Comparison of ENCODE assay signal across 8 cellular contexts in genomic region chr19:15433519-15434069, GRCh38. TPM values are rescaled to one million over a fixed set of nuclear protein-coding genes. Genes with fewer than 3 reads are reported as not detected.
DNase-seq lines count a peak whose midpoint lies in the region; ATAC-seq, FAIRE-seq and TF ChIP-seq lines count a peak whose summit lies in the region.

No MANE protein-coding gene starts in this region.

- CTCF ChIA-PET in Caco-2 (lab: Charles Lee), result interaction anchor here (1.6 kb wide), 1 partner anchor 14 kb away, joined by 13 read pairs; the partner anchor contains the start of gene AKAP8L
- CTCF ChIA-PET in OCI-LY7 (lab: Charles Lee; ENCODE audit: unreplicated experiment), result no interaction called here
- CTCF ChIA-PET in endothelial cell of umbilical vein (lab: Charles Lee), result interaction anchor here (0.7 to 3.6 kb wide), 4 partner anchors 14 to 256 kb away, joined by 3 to 24 read pairs (median 10); partner anchors contain the start of genes AKAP8L and WIZ
- CTCF ChIA-PET in HEK293T (lab: Yijun Ruan, JAX), result interaction anchor here (1.0 kb wide), 1 partner anchor 14 kb away, joined by 3 read pairs; no protein-coding TSS in a partner anchor

- H3K4me1 ChIP-seq in Caco-2 (peaks cover 21% of the 10 kb centered on the region), OCI-LY7 (ENCODE audit: insufficient read depth, low read length, poor library complexity, severe bottlenecking) (peaks cover 21% of the 10 kb centered on the region), endothelial cell of umbilical vein (ENCODE audit: control insufficient read depth, extremely low read depth, insufficient read depth, low read length) (peaks cover 12% of the 10 kb centered on the region), pancreas (peaks cover 0 to 18% (median 4%) of the 10 kb centered on the region in 3 donors)

- no peaks in the 10 kb centered on the region for H3K27me3 Mint-ChIP-seq in Caco-2 (ENCODE audit: insufficient read depth, unreplicated experiment)

- peaks cover 22% of the 10 kb centered on the region for H3K4me1 Mint-ChIP-seq in Caco-2 (ENCODE audit: low read depth, unreplicated experiment)

- WGBS in pancreas, 2 donors, result 68 to 70% methylated on average over 8 of the region's 8 CpGs

- TF ChIP-seq CTCF in Caco-2 (IDR thresholded peaks at IDR 0.05; ENCODE audit: insufficient read depth in 1 of 2, low read depth in 1 of 2, low read length in 1 of 2, severe bottlenecking in 1 of 2, unreplicated experiment in 1 of 2) (no peak), OCI-LY7 (conservative IDR thresholded peaks at IDR 0.05; ENCODE audit: low read length) (no peak), endothelial cell of umbilical vein (IDR thresholded peaks at IDR 0.05; ENCODE audit: extremely low read depth in 1 of 2, insufficient read depth in 1 of 2, low read depth in 1 of 2, low read length in 2 of 2) (no peak), pancreas (IDR thresholded peaks at IDR 0.05) (no peak)

- peak overlapping the region; percentile 98 for H3K4me3 Mint-ChIP-seq in Caco-2 (ENCODE audit: unreplicated experiment)

- no peaks in the 10 kb centered on the region for H4K20me1 ChIP-seq in OCI-LY7 (ENCODE audit: insufficient read depth, low read length)
- H4K20me1 ChIP-seq in endothelial cell of umbilical vein (replicated peaks; ENCODE audit: control insufficient read depth, extremely low read depth, insufficient read depth, low read length), result no peaks in the 10 kb centered on the region

- no peaks in the 10 kb centered on the region for H3K9me2 ChIP-seq in OCI-LY7 (ENCODE audit: insufficient read depth, low read length)

- H3K27ac Mint-ChIP-seq in Caco-2 (ENCODE audit: unreplicated experiment), result peak overlapping the region; percentile 88

- H3K9me3 ChIP-seq in Caco-2, result no peaks in the 10 kb centered on the region
- no peaks in the 10 kb centered on the region for H3K9me3 ChIP-seq in OCI-LY7 (ENCODE audit: low read length)
- H3K9me3 ChIP-seq in endothelial cell of umbilical vein (replicated peaks; ENCODE audit: control insufficient read depth, insufficient read depth, low read length), result no peaks in the 10 kb centered on the region
- no peaks in the 10 kb centered on the region for H3K9me3 ChIP-seq in pancreas

- H3K27ac ChIP-seq in OCI-LY7 (ENCODE audit: low read depth, low read length, poor library complexity, severe bottlenecking), result peak overlapping the region; percentile 67
- no peak overlapping the region for H3K27ac ChIP-seq in endothelial cell of umbilical vein (ENCODE audit: insufficient read depth, low read depth, low read length)
- H3K27ac ChIP-seq in pancreas, result peak overlapping the region; percentile 63 to 86 (median 78)

- peaks cover 9% of the 10 kb centered on the region for H3K36me3 Mint-ChIP-seq in Caco-2 (ENCODE audit: insufficient read depth, unreplicated experiment)

- peaks cover 24% of the 10 kb centered on the region for H3K79me2 ChIP-seq in OCI-LY7 (ENCODE audit: insufficient read depth, low read depth, low read length)
- H3K79me2 ChIP-seq in endothelial cell of umbilical vein (ENCODE audit: control insufficient read depth, insufficient read depth, low read length), result peaks cover 37% of the 10 kb centered on the region

- no peaks in the 10 kb centered on the region for H3K27me3 ChIP-seq in Caco-2 (replicated peaks; ENCODE audit: control insufficient read depth, insufficient read depth, low read length)
- no peaks in the 10 kb centered on the region for H3K27me3 ChIP-seq in endothelial cell of umbilical vein (ENCODE audit: control insufficient read depth in 2 of 2, insufficient read depth in 2 of 2, low read length in 2 of 2)
- no peaks in the 10 kb centered on the region for H3K27me3 ChIP-seq in pancreas

- no peaks in the 10 kb centered on the region for H3K9me1 ChIP-seq in endothelial cell of umbilical vein (replicated peaks; ENCODE audit: control insufficient read depth, extremely low read depth, insufficient read depth, low read length)

- POLR2A ChIA-PET in Caco-2 (lab: Charles Lee), result interaction anchor here (1.8 kb wide), 1 partner anchor 15 kb away, joined by 13 read pairs; the partner anchor contains the start of gene AKAP8L
- POLR2A ChIA-PET in OCI-LY7 (lab: Charles Lee), result no interaction called here
- POLR2A ChIA-PET in endothelial cell of umbilical vein (lab: Charles Lee), result interaction anchor here (1.4 to 1.9 kb wide), 2 partner anchors 15 to 19 kb away, joined by 5 to 10 read pairs; partner anchors contain the start of gene AKAP8L
- POLR2A ChIA-PET in HEK293T (lab: Yijun Ruan, JAX), result interaction anchor here (0.6 to 6.7 kb wide), 6 partner anchors 12 to 118 kb away, joined by 3 to 54 read pairs (median 4); partner anchors contain the start of gene AKAP8L

- dilution Hi-C loops in endothelial cell of umbilical vein (cut with MboI; ENCODE audit: extremely low pct_ligation_motif_present, low sequenced_read_pairs), result no loop called here

- H2AFZ ChIP-seq in OCI-LY7 (ENCODE audit: low read length) (peak overlapping the region; percentile 94; the same call in 1 of the 2 replicates), endothelial cell of umbilical vein (ENCODE audit: low read depth, low read length) (peak overlapping the region; percentile 87)

- no peak for ATAC-seq in pancreas

- intact Hi-C loops in Caco-2 (cut with micrococcal nuclease; ENCODE audit: unreplicated experiment), result loop anchor here (5.0 kb wide), 1 partner anchor 124 kb away; no protein-coding TSS in a partner anchor
- intact Hi-C loops in OCI-LY7 (cut with micrococcal nuclease; ENCODE audit: unreplicated experiment), result loop anchor here (5.0 kb wide), 1 partner anchor 124 kb away; no protein-coding TSS in a partner anchor
- intact Hi-C loops in endothelial cell of umbilical vein (cut with micrococcal nuclease), result loop anchor here (1.0 kb wide), 2 partner anchors 20 to 34 kb away; no protein-coding TSS in a partner anchor
- intact Hi-C loops in pancreas (cut with DNase I), result no loop called here

- H3K4me2 ChIP-seq in OCI-LY7 (ENCODE audit: low read length) (peak overlapping the region; percentile 86), endothelial cell of umbilical vein (ENCODE audit: insufficient read depth, low read length) (peak overlapping the region; percentile 83)

- H3K4me3 ChIP-seq in Caco-2 (ENCODE audit: low read depth, low read length), result peak overlapping the region; percentile 94
- H3K4me3 ChIP-seq in OCI-LY7 (ENCODE audit: low read depth, low read length, poor library complexity, severe bottlenecking), result peak overlapping the region; percentile 89
- H3K4me3 ChIP-seq in endothelial cell of umbilical vein (replicated peaks in 1 of 3; ENCODE audit: insufficient read depth in 1 of 3, low read depth in 1 of 3, low read length in 3 of 3), result peak overlapping the region in 1 of 3 experiments; percentile 77
- H3K4me3 ChIP-seq in pancreas, result peak overlapping the region; percentile 61 to 71 (median 68)

- no TSS peak for BruUV-seq in Caco-2 (replicated peaks; lab: Mats Ljungman, UMichigan)
- no TSS peak for BruUV-seq in OCI-LY7 (replicated peaks; lab: Mats Ljungman, UMichigan)
- no TSS peak for BruUV-seq in endothelial cell of umbilical vein (replicated peaks; lab: Mats Ljungman, UMichigan)

- H3K9ac ChIP-seq in endothelial cell of umbilical vein (replicated peaks; ENCODE audit: extremely low read depth, insufficient read depth, low read length), result no peak overlapping the region

- H3K36me3 ChIP-seq in Caco-2 (ENCODE audit: control insufficient read depth, insufficient read depth, low read length), result no peaks in the 10 kb centered on the region
- peaks cover 16% of the 10 kb centered on the region; the same call in 1 of the 2 replicates for H3K36me3 ChIP-seq in OCI-LY7 (ENCODE audit: insufficient read depth, low read length)
- H3K36me3 ChIP-seq in endothelial cell of umbilical vein (ENCODE audit: control insufficient read depth in 2 of 2, extremely low read depth in 1 of 2, insufficient read depth in 2 of 2, low read length in 2 of 2), result peaks cover 4 to 7% of the 10 kb centered on the region in 2 experiments
- no peaks in the 10 kb centered on the region for H3K36me3 ChIP-seq in pancreas

- no peaks in the 10 kb centered on the region for H3K9me3 Mint-ChIP-seq in Caco-2 (ENCODE audit: unreplicated experiment)

- DNase-seq in Caco-2 (no peak), OCI-LY7 (ENCODE audit: low spot score) (no peak), endothelial cell of umbilical vein (ENCODE audit: low read depth, low spot score) (no peak), pancreas (peak in 1 of 6 donors; percentile 60), kidney tubule cell (ENCODE audit: low spot score) (no peak), HEK293T (ENCODE audit: extremely low spot score) (no peak), hippocampal formation (lab: John Stamatoyannopoulos, UW) (no peak), frontal cortex (ENCODE audit: low spot score in 2 of 2) (no peak)

- FAIRE-seq in endothelial cell of umbilical vein (lab: Jason Lieb, UNC), result no peak
- no peak for FAIRE-seq in pancreas (lab: Jason Lieb, UNC)
- FAIRE-seq in frontal cortex (lab: Jason Lieb, UNC), result no peak

- no peak for TF ChIP-seq POLR2A in endothelial cell of umbilical vein (IDR thresholded peaks at IDR 0.05; ENCODE audit: low read depth, low read length)

RNA-seq across cellular contexts. Expression of gene AKAP8L, which starts 14.8 kb away (rescaled TPM):
- total RNA-seq in Caco-2 (2022) (112 and 127 TPM in 2 replicates), OCI-LY7 (2022) (124 and 143 TPM in 2 replicates), endothelial cell of umbilical vein (95.4 and 99.6 TPM in 2 replicates), pancreas (10 to 100 TPM; 32.7 to 74.8 (median 47.7) TPM), frontal cortex (65.2 TPM)
- total RNA-seq in OCI-LY7 (2014; rRNA removed; shearing (Covaris generic)), result 119 and 122 TPM in 2 replicates
- polyA plus RNA-seq in endothelial cell of umbilical vein (63.9 and 65.1 TPM in 2 replicates), pancreas (100 to 1,000 TPM; 167 to 239 TPM)
- 22.1 and 25.7 TPM in 2 replicates for polyA plus RNA-seq in endothelial cell of umbilical vein (2011; cell fraction: cytosol; rRNA removed)
- 338 and 395 TPM in 2 replicates for polyA plus RNA-seq in endothelial cell of umbilical vein (2011; cell fraction: nucleus; rRNA removed)
- polyA plus RNA-seq in endothelial cell of umbilical vein (2012), result 54.2 and 64.3 TPM in 2 replicates
- polyA minus RNA-seq in endothelial cell of umbilical vein, result 107 and 112 TPM in 2 replicates
- polyA minus RNA-seq in endothelial cell of umbilical vein (2011; cell fraction: cytosol; rRNA and poly(A)+ RNA removed), result 31.2 TPM
- 119 and 124 TPM in 2 replicates for polyA minus RNA-seq in endothelial cell of umbilical vein (2011; cell fraction: nucleus; rRNA and poly(A)+ RNA removed)

RNA-seq across cellular contexts. Expression of gene WIZ, which starts 16.2 kb away (rescaled TPM):
- total RNA-seq in Caco-2 (2022) (37.5 and 38.6 TPM in 2 replicates), OCI-LY7 (2022) (35.9 and 38.3 TPM in 2 replicates), endothelial cell of umbilical vein (47.2 and 50.8 TPM in 2 replicates), pancreas (10 to 100 TPM; 11.0 to 20.7 (median 15.7) TPM), frontal cortex (10.6 TPM)
- 13.5 and 16.4 TPM in 2 replicates for total RNA-seq in OCI-LY7 (2014; rRNA removed; shearing (Covaris generic))
- polyA plus RNA-seq in endothelial cell of umbilical vein (21.0 and 25.7 TPM in 2 replicates), pancreas (10 to 100 TPM; 15.5 to 23.2 TPM)
- polyA plus RNA-seq in endothelial cell of umbilical vein (2011; cell fraction: cytosol; rRNA removed), result 18.1 and 24.8 TPM in 2 replicates
- polyA plus RNA-seq in endothelial cell of umbilical vein (2011; cell fraction: nucleus; rRNA removed), result 33.8 and 36.8 TPM in 2 replicates
- 28.1 and 32.1 TPM in 2 replicates for polyA plus RNA-seq in endothelial cell of umbilical vein (2012)
- polyA minus RNA-seq in endothelial cell of umbilical vein, result 8.5 and 10.2 TPM in 2 replicates
- polyA minus RNA-seq in endothelial cell of umbilical vein (2011; cell fraction: cytosol; rRNA and poly(A)+ RNA removed), result 12.4 TPM
- 12.1 and 23.6 TPM in 2 replicates for polyA minus RNA-seq in endothelial cell of umbilical vein (2011; cell fraction: nucleus; rRNA and poly(A)+ RNA removed)

RNA-seq across cellular contexts. Expression of gene RASAL3, which starts 30.8 kb away (rescaled TPM):
- total RNA-seq in Caco-2 (2022) (not detected in 2 replicates), OCI-LY7 (2022) (52.0 and 53.3 TPM in 2 replicates), endothelial cell of umbilical vein (4.1 and 4.3 TPM in 2 replicates), pancreas (1 to 10 TPM in 3 of 6 donors, under 1 TPM in 3; 0.83 to 4.1 (median 1.3) TPM), frontal cortex (0.41 TPM)
- 28.3 and 29.3 TPM in 2 replicates for total RNA-seq in OCI-LY7 (2014; rRNA removed; shearing (Covaris generic))
- polyA plus RNA-seq in endothelial cell of umbilical vein (5.7 and 7.0 TPM in 2 replicates), pancreas (1 to 10 TPM; 1.8 to 7.5 TPM)
- polyA plus RNA-seq in endothelial cell of umbilical vein (2011; cell fraction: cytosol; rRNA removed), result 2.7 and 3.1 TPM in 2 replicates
- 10.8 and 12.5 TPM in 2 replicates for polyA plus RNA-seq in endothelial cell of umbilical vein (2011; cell fraction: nucleus; rRNA removed)
- polyA plus RNA-seq in endothelial cell of umbilical vein (2012), result 6.6 and 16.4 TPM in 2 replicates
- polyA minus RNA-seq in endothelial cell of umbilical vein, result 2.8 and 6.9 TPM in 2 replicates
- polyA minus RNA-seq in endothelial cell of umbilical vein (2011; cell fraction: cytosol; rRNA and poly(A)+ RNA removed), result not detected
- 1.6 and 4.4 TPM in 2 replicates for polyA minus RNA-seq in endothelial cell of umbilical vein (2011; cell fraction: nucleus; rRNA and poly(A)+ RNA removed)

RNA-seq across cellular contexts. Expression of gene PGLYRP2, which starts 45.7 kb away (rescaled TPM):
- total RNA-seq in Caco-2 (2022) (not detected in 2 replicates), OCI-LY7 (2022) (not detected in 2 replicates), endothelial cell of umbilical vein (0.18 TPM in 1 of 2 replicates, not detected in the other), pancreas (under 1 TPM in 1 of 6 donors, not detected in 5; 0.16 TPM), frontal cortex (not detected)
- not detected in 2 replicates for total RNA-seq in OCI-LY7 (2014; rRNA removed; shearing (Covaris generic))
- polyA plus RNA-seq in endothelial cell of umbilical vein (0.03 and 0.19 TPM in 2 replicates), pancreas (not detected)
- 0.04 and 0.08 TPM in 2 replicates for polyA plus RNA-seq in endothelial cell of umbilical vein (2011; cell fraction: cytosol; rRNA removed)
- polyA plus RNA-seq in endothelial cell of umbilical vein (2011; cell fraction: nucleus; rRNA removed), result 0.07 TPM in 1 of 2 replicates, not detected in the other
- polyA plus RNA-seq in endothelial cell of umbilical vein (2012), result not detected in 2 replicates
- polyA minus RNA-seq in endothelial cell of umbilical vein, result 0.41 TPM in 1 of 2 replicates, not detected in the other
- not detected for polyA minus RNA-seq in endothelial cell of umbilical vein (2011; cell fraction: cytosol; rRNA and poly(A)+ RNA removed)
- 0.14 TPM in 1 of 2 replicates, not detected in the other for polyA minus RNA-seq in endothelial cell of umbilical vein (2011; cell fraction: nucleus; rRNA and poly(A)+ RNA removed)

RNA-seq across cellular contexts. Expression of gene AKAP8, which starts 54.0 kb away (rescaled TPM):
- total RNA-seq in Caco-2 (2022) (53.5 and 53.7 TPM in 2 replicates), OCI-LY7 (2022) (51.3 and 52.3 TPM in 2 replicates), endothelial cell of umbilical vein (42.6 and 44.1 TPM in 2 replicates), pancreas (10 to 100 TPM; 14.7 to 23.1 (median 16.5) TPM), frontal cortex (9.8 TPM)
- 22.2 and 26.4 TPM in 2 replicates for total RNA-seq in OCI-LY7 (2014; rRNA removed; shearing (Covaris generic))
- polyA plus RNA-seq in endothelial cell of umbilical vein (16.4 and 18.3 TPM in 2 replicates), pancreas (10 to 100 TPM; 23.5 to 25.9 TPM)
- 13.0 and 13.1 TPM in 2 replicates for polyA plus RNA-seq in endothelial cell of umbilical vein (2011; cell fraction: cytosol; rRNA removed)
- 45.0 and 45.9 TPM in 2 replicates for polyA plus RNA-seq in endothelial cell of umbilical vein (2011; cell fraction: nucleus; rRNA removed)
- 17.8 and 19.7 TPM in 2 replicates for polyA plus RNA-seq in endothelial cell of umbilical vein (2012)
- polyA minus RNA-seq in endothelial cell of umbilical vein, result 10.4 and 12.7 TPM in 2 replicates
- polyA minus RNA-seq in endothelial cell of umbilical vein (2011; cell fraction: cytosol; rRNA and poly(A)+ RNA removed), result 17.8 TPM
- polyA minus RNA-seq in endothelial cell of umbilical vein (2011; cell fraction: nucleus; rRNA and poly(A)+ RNA removed), result 15.2 and 16.5 TPM in 2 replicates

Comparison
In these comparisons a context has a peak if more than half of its experiments do, and no peak if none do; other contexts are left out.
1. intact Hi-C loops: an anchor here in Caco-2 (5.0 kb wide), OCI-LY7 (5.0 kb wide) and endothelial cell of umbilical vein (1.0 kb wide); none called in pancreas.